13 cellular contexts compared by ENCODE assay signal in the genomic region with DNA sequence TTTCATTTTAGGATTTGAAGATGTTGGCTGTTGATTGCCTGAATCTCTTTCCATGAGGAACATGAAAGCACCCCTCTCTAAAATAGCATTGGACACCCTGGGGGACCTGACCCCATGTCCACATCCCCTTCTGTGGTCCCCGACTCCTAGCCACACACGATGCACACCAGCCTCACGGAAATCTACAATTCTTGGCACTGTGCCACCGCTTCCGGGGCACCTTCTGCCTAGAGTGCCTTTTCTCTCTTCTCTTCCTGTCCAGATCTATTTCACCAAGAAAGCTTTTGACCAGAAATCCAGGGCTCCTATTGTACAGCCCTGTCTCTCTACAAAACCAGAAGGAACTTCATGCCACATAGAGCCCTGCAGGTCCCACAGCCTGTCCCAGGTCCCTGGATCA. TPM values are rescaled to one million over a fixed set of nuclear protein-coding genes. Genes with fewer than 3 reads are reported as not detected.
A peak's percentile ranks its signal among the peaks of the same experiment; 100 is the strongest.
DNase-seq lines count a peak whose midpoint lies in the region; ATAC-seq and TF ChIP-seq lines count a peak whose summit lies in the region.
"Had no signal": no experiment of that assay in that cellular context is flagged by ENCODE, and none has a peak within 500 bp of the region (broad histone marks: within the 10 kb centered on the region; RNA-seq: fewer than 3 reads in every experiment).

No MANE protein-coding gene starts in this region.

- H2AFZ ChIP-seq in PC-3 (ENCODE audit: low read length), result no peak overlapping the region

- DNase-seq in NCI-H1105 (lab: John Stamatoyannopoulos, UW) (peak; percentile 3), NCI-H1105 treated with DMSO at 0.1 percent for 48 hours (lab: John Stamatoyannopoulos, UW) (no peak), A673 (ENCODE audit: low spot score) (peak; percentile 49), PC-3 (peak; percentile 14), colonic mucosa (peak; percentile 23), NCI-H2196 (lab: John Stamatoyannopoulos, UW; ENCODE audit: unreplicated experiment) (no peak), left ventricle myocardium inferior (no peak)
- DNase-seq: activated effector memory CD4-positive, alpha-beta T cell treated with Interleukin-2 at 50 U/mL for 16 hours; NK-92 treated with Interleukin-12 subunit alpha and Interleukin-12 subunit beta, amount 100 ng/mL, for 24 hours; stimulated activated naive CD4-positive, alpha-beta T cell treated with Interleukin-2 at 50 U/mL for 16 hours had no signal

- POLR2A ChIA-PET in A673 (lab: Charles Lee; ENCODE audit: low non-redundant PET), result no interaction called here
- POLR2A ChIA-PET in PC-3 (lab: Charles Lee; ENCODE audit: unreplicated experiment), result no interaction called here

- H3K27me3 ChIP-seq in A673 (replicated peaks; ENCODE audit: insufficient read depth, low read depth, low read length, poor library complexity) (no peaks in the 10 kb centered on the region), PC-3 (ENCODE audit: low read length) (no peaks in the 10 kb centered on the region), colonic mucosa (no peaks in the 10 kb centered on the region), left ventricle myocardium inferior (ENCODE audit: low read depth) (no peaks in the 10 kb centered on the region)

- H3K4me2 ChIP-seq in PC-3 (ENCODE audit: low read length), result no peak overlapping the region
- H3K4me2 ChIP-seq: A549 had no signal

- H3K36me3 ChIP-seq in A673 (ENCODE audit: insufficient read depth, low read length, poor library complexity, severe bottlenecking) (no peaks in the 10 kb centered on the region), PC-3 (ENCODE audit: low read depth, low read length) (no peaks in the 10 kb centered on the region), colonic mucosa (no peaks in the 10 kb centered on the region), left ventricle myocardium inferior (peaks cover 15% of the 10 kb centered on the region)

- no peak overlapping the region for H3K9ac ChIP-seq in PC-3 (ENCODE audit: low read length)
- no peak overlapping the region for H3K9ac ChIP-seq in colonic mucosa (ENCODE audit: low read depth in 2 of 2, low read length in 2 of 2)

- H4K20me1 ChIP-seq in PC-3 (ENCODE audit: low read length), result no peaks in the 10 kb centered on the region

- H3K9me2 ChIP-seq in PC-3 (replicated peaks; ENCODE audit: low read length), result no peaks in the 10 kb centered on the region

- H3K4me3 ChIP-seq in A673 (ENCODE audit: low read depth, low read length, poor library complexity, severe bottlenecking), result no peak overlapping the region
- H3K4me3 ChIP-seq in PC-3 (ENCODE audit: low read length), result no peak overlapping the region
- no peak overlapping the region for H3K4me3 ChIP-seq in colonic mucosa
- H3K4me3 ChIP-seq in left ventricle myocardium inferior, result no peak overlapping the region
- H3K4me3 ChIP-seq: A549, coronary artery had no signal

- CTCF ChIA-PET in A673 (lab: Charles Lee), result no interaction called here
- CTCF ChIA-PET in PC-3 (lab: Charles Lee), result no interaction called here

- TF ChIP-seq CTCF in A673 (conservative IDR thresholded peaks at IDR 0.05; ENCODE audit: low read depth, low read length), result no peak
- TF ChIP-seq CTCF in PC-3 (conservative IDR thresholded peaks at IDR 0.05; ENCODE audit: low read depth, low read length), result no peak
- no peak for TF ChIP-seq CTCF in colonic mucosa (IDR thresholded peaks at IDR 0.05)
- TF ChIP-seq CTCF in left ventricle myocardium inferior (IDR thresholded peaks at IDR 0.05; ENCODE audit: borderline replicate concordance), result no peak

- BruUV-seq in A673 (replicated peaks; lab: Mats Ljungman, UMichigan) (no TSS peak), PC-3 (replicated peaks; lab: Mats Ljungman, UMichigan) (no TSS peak)

- H3K79me2 ChIP-seq in PC-3 (ENCODE audit: low read length), result no peaks in the 10 kb centered on the region

- intact Hi-C loops in A673 (cut with micrococcal nuclease; ENCODE audit: unreplicated experiment), result no loop called here
- intact Hi-C loops in PC-3 (cut with micrococcal nuclease), result no loop called here
- intact Hi-C loops in colonic mucosa (cut with DNase I), result no loop called here
- intact Hi-C loops in left ventricle myocardium inferior (cut with micrococcal nuclease), result no loop called here

- H3K4me1 ChIP-seq in A673 (ENCODE audit: insufficient read depth, low read length, poor library complexity, severe bottlenecking), result peaks cover 4% of the 10 kb centered on the region
- peaks cover 10% of the 10 kb centered on the region for H3K4me1 ChIP-seq in PC-3 (ENCODE audit: insufficient read depth, low read length)
- no peaks in the 10 kb centered on the region for H3K4me1 ChIP-seq in colonic mucosa
- peaks cover 10% of the 10 kb centered on the region for H3K4me1 ChIP-seq in left ventricle myocardium inferior
- H3K4me1 ChIP-seq: A549 had no signal

- no peaks in the 10 kb centered on the region for H3K9me3 ChIP-seq in A673 (ENCODE audit: low read depth, low read length, poor library complexity, severe bottlenecking)
- no peaks in the 10 kb centered on the region for H3K9me3 ChIP-seq in PC-3 (ENCODE audit: low read length)
- no peaks in the 10 kb centered on the region for H3K9me3 ChIP-seq in colonic mucosa
- no peaks in the 10 kb centered on the region for H3K9me3 ChIP-seq in left ventricle myocardium inferior (replicated peaks)
- H3K9me3 ChIP-seq: A549 had no signal

- no peaks in the 10 kb centered on the region for H3F3A ChIP-seq in PC-3 (ENCODE audit: low read length, unreplicated experiment)

- ATAC-seq in PC-3, result peak; percentile 7
- no peak for ATAC-seq in HG02884 (IDR thresholded peaks at IDR 0.05; ENCODE audit: unreplicated experiment)
- ATAC-seq: A549 had no signal

- H3K27ac ChIP-seq in A673 (ENCODE audit: low read depth, low read length, poor library complexity, severe bottlenecking) (no peak overlapping the region), PC-3 (ENCODE audit: low read length) (no peak overlapping the region), colonic mucosa (no peak overlapping the region), left ventricle myocardium inferior (replicated peaks) (no peak overlapping the region)
- H3K27ac ChIP-seq: A549, coronary artery had no signal

RNA-seq across cellular contexts. Expression of gene MYSM1, which starts 50.3 kb away (rescaled TPM):
- 38.8 and 45.1 TPM in 2 replicates for total RNA-seq in A673 (2021)
- 18.3 and 26.1 TPM in 2 replicates for total RNA-seq in PC-3 (2014; rRNA removed)
- 10 to 100 TPM; 31.5 to 36.2 TPM for total RNA-seq in colonic mucosa
- total RNA-seq in left ventricle myocardium inferior, result 20.4 TPM

Comparison
In these comparisons a context has a peak if more than half of its experiments do, and no peak if none do; other contexts are left out.
1. DNase-seq: peak in NCI-H1105 (single experiment), A673 (single experiment), PC-3 (single experiment) and colonic mucosa (single experiment); none in NCI-H1105 treated with DMSO at 0.1 percent for 48 hours (single experiment), NCI-H2196 (single experiment) and left ventricle myocardium inferior (single experiment).